In genomic region chr20:16028923-16029322, GRCh38 we compare ENCODE assay signal across 15 cellular contexts.
DNase-seq lines count a peak whose midpoint lies in the region; ATAC-seq and TF ChIP-seq lines count a peak whose summit lies in the region.
"Had no signal": no experiment of that assay in that cellular context is flagged by ENCODE, and none has a peak within 500 bp of the region (broad histone marks: within the 10 kb centered on the region; RNA-seq: fewer than 3 reads in every experiment).

No MANE protein-coding gene starts in this region.

- CTCF ChIA-PET in T-cell (lab: Charles Lee) = no interaction called here

- ATAC-seq in GM18909 (IDR thresholded peaks at IDR 0.05; ENCODE audit: poor library complexity, unreplicated experiment) (peak; percentile 64), GM21723 (IDR thresholded peaks at IDR 0.05; ENCODE audit: unreplicated experiment) (peak; percentile 68), HG03469 (IDR thresholded peaks at IDR 0.05; ENCODE audit: unreplicated experiment) (peak; percentile 57), naive B cell (ENCODE audit: low read depth in 2 of 2) (peak; percentile 97 to 98), T-cell (replicated peaks in 1 of 4) (no peak), mucosa of descending colon (no peak), GM21528 (IDR thresholded peaks at IDR 0.05; ENCODE audit: low FRiP score, unreplicated experiment) (no peak)
- ATAC-seq: activated CD8-positive, alpha-beta memory T cell treated with anti-CD3 and anti-CD28 coated beads, Interleukin-2, amount 10 ng/mL, durations not matched to agents 7 days and 5 days; gastroesophageal sphincter had no signal

- H3K36me3 ChIP-seq in mucosa of descending colon (ENCODE audit: low read depth) = no peaks in the 10 kb centered on the region
- H3K36me3 ChIP-seq: gastroesophageal sphincter had no signal

- H3K4me3 ChIP-seq in mucosa of descending colon = no peak overlapping the region
- H3K4me3 ChIP-seq: gastroesophageal sphincter, testis had no signal

- TF ChIP-seq CTCF in mucosa of descending colon (IDR thresholded peaks at IDR 0.05) = no peak

- intact Hi-C loops in mucosa of descending colon (cut with DNase I, micrococcal nuclease) = no loop called here

- H3K9me3 ChIP-seq in mucosa of descending colon = no peaks in the 10 kb centered on the region
- H3K9me3 ChIP-seq: gastroesophageal sphincter, testis had no signal

- H3K4me3 Mint-ChIP-seq in naive B cell (peak overlapping the region in 6 of 8 donors; percentile 49 to 84 (median 64)), T-cell (no peak overlapping the region)
- H3K4me3 Mint-ChIP-seq: activated CD8-positive, alpha-beta memory T cell treated with anti-CD3 and anti-CD28 coated beads, Interleukin-2, amount 10 ng/mL, durations not matched to agents 7 days and 5 days had no signal

- H3K9me3 Mint-ChIP-seq in naive B cell (peaks cover 7 to 27% (median 19%) of the 10 kb centered on the region in 7 donors), T-cell (peaks cover 0 to 4% (median 2%) of the 10 kb centered on the region in 3 donors)

- peak overlapping the region; percentile 81 to 91 (median 88) for H3K27ac Mint-ChIP-seq in naive B cell
- no peak overlapping the region for H3K27ac Mint-ChIP-seq in T-cell
- H3K27ac Mint-ChIP-seq: activated CD8-positive, alpha-beta memory T cell treated with anti-CD3 and anti-CD28 coated beads, Interleukin-2, amount 10 ng/mL, durations not matched to agents 7 days and 5 days had no signal

- POLR2A ChIA-PET in T-cell (lab: Charles Lee) = no interaction called here

- H3K36me3 Mint-ChIP-seq in naive B cell = peaks cover 21 to 31% of the 10 kb centered on the region in 2 donors
- no peaks in the 10 kb centered on the region for H3K36me3 Mint-ChIP-seq in T-cell
- H3K36me3 Mint-ChIP-seq: activated CD8-positive, alpha-beta memory T cell treated with anti-CD3 and anti-CD28 coated beads, Interleukin-2, amount 10 ng/mL, durations not matched to agents 7 days and 5 days had no signal

- H3K4me1 ChIP-seq in mucosa of descending colon (ENCODE audit: low read depth) = no peaks in the 10 kb centered on the region
- H3K4me1 ChIP-seq: gastroesophageal sphincter, testis had no signal

- DNase-seq in naive B cell = peak; percentile 23
- no peak for DNase-seq in T-cell
- DNase-seq in mucosa of descending colon = no peak
- DNase-seq: activated CD4-positive, alpha-beta T cell treated with anti-CD3 and anti-CD28 coated beads for 4 hours; activated CD8-positive, alpha-beta memory T cell treated with anti-CD3 and anti-CD28 coated beads, Interleukin-2, amount 10 ng/mL, durations not matched to agents 7 days and 5 days; erythroblast; midbrain; NCI-H1436; NCI-H774; testis had no signal

- H3K27me3 Mint-ChIP-seq in naive B cell (no peaks in the 10 kb centered on the region), T-cell (no peaks in the 10 kb centered on the region)
- H3K27me3 Mint-ChIP-seq: activated CD8-positive, alpha-beta memory T cell treated with anti-CD3 and anti-CD28 coated beads, Interleukin-2, amount 10 ng/mL, durations not matched to agents 7 days and 5 days had no signal

- H3K4me1 Mint-ChIP-seq in naive B cell (peaks cover 62 to 81% (median 75%) of the 10 kb centered on the region in 3 donors), T-cell (peaks cover 0 to 2% (median 0%) of the 10 kb centered on the region in 3 donors)
- H3K4me1 Mint-ChIP-seq: activated CD8-positive, alpha-beta memory T cell treated with anti-CD3 and anti-CD28 coated beads, Interleukin-2, amount 10 ng/mL, durations not matched to agents 7 days and 5 days had no signal

Comparison
In these comparisons a context has a peak if more than half of its experiments do, and no peak if none do; other contexts are left out.
1. ATAC-seq: peak in GM18909 (single experiment), GM21723 (single experiment), HG03469 (single experiment) and naive B cell (2 of 2); none in T-cell (0 of 4), mucosa of descending colon (single experiment) and GM21528 (single experiment).
2. H3K27ac Mint-ChIP-seq: peak in naive B cell (6 of 6); none in T-cell (0 of 2).
3. H3K4me3 Mint-ChIP-seq: peak in naive B cell (6 of 8); none in T-cell (0 of 3).